18 cellular contexts compared by ENCODE assay signal in the genomic region with DNA sequence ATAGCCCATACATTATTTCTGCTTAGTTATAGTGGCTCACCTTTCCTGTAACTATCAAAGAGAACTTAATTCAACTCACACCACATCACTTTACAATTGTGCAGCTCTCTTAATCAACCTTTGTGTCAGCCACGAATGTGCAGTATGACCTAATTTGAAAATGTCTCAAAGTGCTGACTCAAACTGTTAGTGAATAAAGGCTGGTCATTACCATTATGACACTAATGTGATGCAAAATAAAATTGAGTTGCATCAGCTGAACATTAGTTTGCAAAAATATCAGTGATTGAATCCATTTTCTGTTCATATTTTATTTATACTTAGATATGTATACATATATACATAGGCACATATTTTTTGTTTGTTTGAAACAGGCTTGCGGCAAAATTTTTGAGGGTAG.
A peak's percentile ranks its signal among the peaks of the same experiment; 100 is the strongest.
DNase-seq lines count a peak whose midpoint lies in the region; ATAC-seq and TF ChIP-seq lines count a peak whose summit lies in the region.
"Had no signal": no experiment of that assay in that cellular context is flagged by ENCODE, and none has a peak within 500 bp of the region (broad histone marks: within the 10 kb centered on the region; RNA-seq: fewer than 3 reads in every experiment).

No MANE protein-coding gene starts in this region.

- peak overlapping the region; percentile 94 for H3K27ac Mint-ChIP-seq in GM23338
- H3K27ac Mint-ChIP-seq: activated naive CD4-positive, alpha-beta T cell treated with anti-CD3 and anti-CD28 coated beads for 36 hours; B cell had no signal

- no peaks in the 10 kb centered on the region for H3K27me3 Mint-ChIP-seq in GM23338 (ENCODE audit: insufficient read depth, low read depth, poor library complexity)
- H3K27me3 Mint-ChIP-seq: B cell had no signal

- H3K4me1 Mint-ChIP-seq in GM23338 = peaks cover 78% of the 10 kb centered on the region
- H3K4me1 Mint-ChIP-seq: B cell had no signal

- TF ChIP-seq CTCF in GM23338 (conservative IDR thresholded peaks at IDR 0.05; ENCODE audit: low read depth in 2 of 2) (no peak), esophagus muscularis mucosa (IDR thresholded peaks at IDR 0.05) (no peak), prostate gland (IDR thresholded peaks at IDR 0.05) (no peak)

- no peaks in the 10 kb centered on the region for H3K9me3 Mint-ChIP-seq in GM23338
- H3K9me3 Mint-ChIP-seq: activated naive CD4-positive, alpha-beta T cell treated with anti-CD3 and anti-CD28 coated beads for 36 hours; brain had no signal

- TF ChIP-seq POLR2A in esophagus muscularis mucosa (IDR thresholded peaks at IDR 0.05; ENCODE audit: low read depth) (no peak), prostate gland (IDR thresholded peaks at IDR 0.05) (no peak)

- H3K4me1 ChIP-seq in GM23338 (ENCODE audit: insufficient read depth) (peaks cover 66% of the 10 kb centered on the region), esophagus muscularis mucosa (peaks cover 0 to 37% (median 19%) of the 10 kb centered on the region in 4 donors), prostate gland (replicated peaks) (no peaks in the 10 kb centered on the region)
- H3K4me1 ChIP-seq: spleen had no signal

- peak overlapping the region; percentile 48 for H3K4me3 Mint-ChIP-seq in GM23338
- H3K4me3 Mint-ChIP-seq: activated naive CD4-positive, alpha-beta T cell treated with anti-CD3 and anti-CD28 coated beads for 36 hours; B cell had no signal

- H3K27me3 ChIP-seq in GM23338 (ENCODE audit: insufficient read depth) = no peaks in the 10 kb centered on the region
- no peaks in the 10 kb centered on the region for H3K27me3 ChIP-seq in esophagus muscularis mucosa
- no peaks in the 10 kb centered on the region for H3K27me3 ChIP-seq in prostate gland (replicated peaks; ENCODE audit: insufficient read depth)
- H3K27me3 ChIP-seq: spleen had no signal

- H3K36me3 Mint-ChIP-seq in GM23338 (ENCODE audit: low read depth) = no peaks in the 10 kb centered on the region
- H3K36me3 Mint-ChIP-seq: brain had no signal

- H3K9me3 ChIP-seq in esophagus muscularis mucosa (no peaks in the 10 kb centered on the region), prostate gland (no peaks in the 10 kb centered on the region)
- H3K9me3 ChIP-seq: spleen, thoracic aorta had no signal

- no peak for DNase-seq in GM23338 (ENCODE audit: low spot score)
- DNase-seq in RKO (ENCODE audit: low spot score) = peak; percentile 62
- DNase-seq in esophagus muscularis mucosa (ENCODE audit: extremely low spot score) = no peak
- no peak for DNase-seq in prostate gland (ENCODE audit: low spot score)
- no peak for DNase-seq in NCI-H2196 treated with DMSO at 0.1 percent for 48 hours (lab: John Stamatoyannopoulos, UW; ENCODE audit: unreplicated experiment)
- DNase-seq in DMS 273 treated with DMSO at 0.1 percent for 48 hours (lab: John Stamatoyannopoulos, UW) = no peak
- DNase-seq: activated CD4-positive, alpha-beta T cell treated with anti-CD3 and anti-CD28 coated beads, Interleukin-2, amount 50 U/mL, for 48 hours; activated naive CD4-positive, alpha-beta T cell treated with anti-CD3 and anti-CD28 coated beads for 36 hours; Kasumi-1; left ventricle myocardium superior; NCI-H1417 treated with DMSO at 0.1 percent for 48 hours; NCI-H2227 treated with DMSO at 0.1 percent for 48 hours; spleen had no signal

- H3K4me3 ChIP-seq in GM23338 = peak overlapping the region; percentile 24
- H3K4me3 ChIP-seq in esophagus muscularis mucosa = no peak overlapping the region
- no peak overlapping the region for H3K4me3 ChIP-seq in prostate gland
- H3K4me3 ChIP-seq: spleen, thoracic aorta had no signal

- H3K36me3 ChIP-seq in GM23338 (ENCODE audit: insufficient read depth) (no peaks in the 10 kb centered on the region), esophagus muscularis mucosa (no peaks in the 10 kb centered on the region), prostate gland (no peaks in the 10 kb centered on the region)
- H3K36me3 ChIP-seq: spleen, thoracic aorta had no signal

- WGBS in esophagus muscularis mucosa = 62% methylated on average over 2 of the region's 2 CpGs
- WGBS in prostate gland = 71% methylated on average over 2 of the region's 2 CpGs

- ATAC-seq in GM23338 (no peak), HG03175 (IDR thresholded peaks at IDR 0.05; ENCODE audit: unreplicated experiment) (no peak), HG03045 (IDR thresholded peaks at IDR 0.05; ENCODE audit: unreplicated experiment) (no peak)
- ATAC-seq: left ventricle myocardium superior had no signal

- no peak for TF ChIP-seq EP300 in esophagus muscularis mucosa (IDR thresholded peaks at IDR 0.05)

- intact Hi-C loops in esophagus muscularis mucosa (cut with DNase I) (loop anchor here (5.0 kb wide), 1 partner anchor 89 kb away; no protein-coding TSS in a partner anchor), prostate gland (cut with DNase I) (loop anchor here (5.0 kb wide), 1 partner anchor 636 kb away; no protein-coding TSS in a partner anchor)

- no peaks in the 10 kb centered on the region for H3K79me2 ChIP-seq in GM23338 (replicated peaks; ENCODE audit: insufficient read depth)

- H4K20me1 ChIP-seq in GM23338 (replicated peaks; ENCODE audit: insufficient read depth) = no peaks in the 10 kb centered on the region

- H3K4me2 ChIP-seq in GM23338 = peak overlapping the region; percentile 66

- H3K27ac ChIP-seq in GM23338 (ENCODE audit: low read depth) = peak overlapping the region; percentile 35; the same call in 1 of the 2 replicates
- peak overlapping the region; percentile 78 to 85 (median 84) for H3K27ac ChIP-seq in esophagus muscularis mucosa (replicated peaks in 1 of 4)
- H3K27ac ChIP-seq in prostate gland = peak overlapping the region; percentile 17 to 58
- H3K27ac ChIP-seq: spleen, thoracic aorta had no signal

- no peaks in the 10 kb centered on the region for H3F3A ChIP-seq in GM23338 (replicated peaks; ENCODE audit: low read depth)

- H3K9me2 ChIP-seq in GM23338 (ENCODE audit: insufficient read depth) = no peaks in the 10 kb centered on the region

- H2AFZ ChIP-seq in GM23338 = no peak overlapping the region

TF ChIP-seq in GM23338, 12 proteins besides CTCF, POLR2A, EP300 and RAD21:
- TF ChIP-seq, protein P1, sequence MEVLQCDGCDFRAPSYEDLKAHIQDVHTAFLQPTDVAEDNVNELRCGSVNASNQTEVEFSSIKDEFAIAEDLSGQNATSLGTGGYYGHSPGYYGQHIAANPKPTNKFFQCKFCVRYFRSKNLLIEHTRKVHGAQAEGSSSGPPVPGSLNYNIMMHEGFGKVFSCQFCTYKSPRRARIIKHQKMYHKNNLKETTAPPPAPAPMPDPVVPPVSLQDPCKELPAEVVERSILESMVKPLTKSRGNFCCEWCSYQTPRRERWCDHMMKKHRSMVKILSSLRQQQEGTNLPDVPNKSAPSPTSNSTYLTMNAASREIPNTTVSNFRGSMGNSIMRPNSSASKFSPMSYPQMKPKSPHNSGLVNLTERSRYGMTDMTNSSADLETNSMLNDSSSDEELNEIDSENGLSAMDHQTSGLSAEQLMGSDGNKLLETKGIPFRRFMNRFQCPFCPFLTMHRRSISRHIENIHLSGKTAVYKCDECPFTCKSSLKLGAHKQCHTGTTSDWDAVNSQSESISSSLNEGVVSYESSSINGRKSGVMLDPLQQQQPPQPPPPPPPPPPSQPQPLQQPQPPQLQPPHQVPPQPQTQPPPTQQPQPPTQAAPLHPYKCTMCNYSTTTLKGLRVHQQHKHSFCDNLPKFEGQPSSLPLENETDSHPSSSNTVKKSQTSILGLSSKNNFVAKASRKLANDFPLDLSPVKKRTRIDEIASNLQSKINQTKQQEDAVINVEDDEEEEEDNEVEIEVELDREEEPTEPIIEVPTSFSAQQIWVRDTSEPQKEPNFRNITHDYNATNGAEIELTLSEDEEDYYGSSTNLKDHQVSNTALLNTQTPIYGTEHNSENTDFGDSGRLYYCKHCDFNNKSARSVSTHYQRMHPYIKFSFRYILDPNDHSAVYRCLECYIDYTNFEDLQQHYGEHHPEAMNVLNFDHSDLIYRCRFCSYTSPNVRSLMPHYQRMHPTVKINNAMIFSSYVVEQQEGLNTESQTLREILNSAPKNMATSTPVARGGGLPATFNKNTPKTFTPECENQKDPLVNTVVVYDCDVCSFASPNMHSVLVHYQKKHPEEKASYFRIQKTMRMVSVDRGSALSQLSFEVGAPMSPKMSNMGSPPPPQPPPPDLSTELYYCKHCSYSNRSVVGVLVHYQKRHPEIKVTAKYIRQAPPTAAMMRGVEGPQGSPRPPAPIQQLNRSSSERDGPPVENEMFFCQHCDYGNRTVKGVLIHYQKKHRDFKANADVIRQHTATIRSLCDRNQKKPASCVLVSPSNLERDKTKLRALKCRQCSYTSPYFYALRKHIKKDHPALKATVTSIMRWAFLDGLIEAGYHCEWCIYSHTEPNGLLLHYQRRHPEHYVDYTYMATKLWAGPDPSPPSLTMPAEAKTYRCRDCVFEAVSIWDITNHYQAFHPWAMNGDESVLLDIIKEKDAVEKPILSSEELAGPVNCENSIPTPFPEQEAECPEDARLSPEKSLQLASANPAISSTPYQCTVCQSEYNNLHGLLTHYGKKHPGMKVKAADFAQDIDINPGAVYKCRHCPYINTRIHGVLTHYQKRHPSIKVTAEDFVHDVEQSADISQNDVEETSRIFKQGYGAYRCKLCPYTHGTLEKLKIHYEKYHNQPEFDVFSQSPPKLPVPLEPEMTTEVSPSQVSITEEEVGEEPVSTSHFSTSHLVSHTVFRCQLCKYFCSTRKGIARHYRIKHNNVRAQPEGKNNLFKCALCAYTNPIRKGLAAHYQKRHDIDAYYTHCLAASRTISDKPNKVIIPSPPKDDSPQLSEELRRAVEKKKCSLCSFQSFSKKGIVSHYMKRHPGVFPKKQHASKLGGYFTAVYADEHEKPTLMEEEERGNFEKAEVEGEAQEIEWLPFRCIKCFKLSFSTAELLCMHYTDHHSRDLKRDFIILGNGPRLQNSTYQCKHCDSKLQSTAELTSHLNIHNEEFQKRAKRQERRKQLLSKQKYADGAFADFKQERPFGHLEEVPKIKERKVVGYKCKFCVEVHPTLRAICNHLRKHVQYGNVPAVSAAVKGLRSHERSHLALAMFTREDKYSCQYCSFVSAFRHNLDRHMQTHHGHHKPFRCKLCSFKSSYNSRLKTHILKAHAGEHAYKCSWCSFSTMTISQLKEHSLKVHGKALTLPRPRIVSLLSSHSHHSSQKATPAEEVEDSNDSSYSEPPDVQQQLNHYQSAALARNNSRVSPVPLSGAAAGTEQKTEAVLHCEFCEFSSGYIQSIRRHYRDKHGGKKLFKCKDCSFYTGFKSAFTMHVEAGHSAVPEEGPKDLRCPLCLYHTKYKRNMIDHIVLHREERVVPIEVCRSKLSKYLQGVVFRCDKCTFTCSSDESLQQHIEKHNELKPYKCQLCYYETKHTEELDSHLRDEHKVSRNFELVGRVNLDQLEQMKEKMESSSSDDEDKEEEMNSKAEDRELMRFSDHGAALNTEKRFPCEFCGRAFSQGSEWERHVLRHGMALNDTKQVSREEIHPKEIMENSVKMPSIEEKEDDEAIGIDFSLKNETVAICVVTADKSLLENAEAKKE (CRISPR knock-in tag; IDR thresholded peaks at IDR 0.05) = no peak
TF ChIP-seq in GM23338: peak in this region for 0.
